ENCODE assay signal across 8 cellular contexts in the genomic region with DNA sequence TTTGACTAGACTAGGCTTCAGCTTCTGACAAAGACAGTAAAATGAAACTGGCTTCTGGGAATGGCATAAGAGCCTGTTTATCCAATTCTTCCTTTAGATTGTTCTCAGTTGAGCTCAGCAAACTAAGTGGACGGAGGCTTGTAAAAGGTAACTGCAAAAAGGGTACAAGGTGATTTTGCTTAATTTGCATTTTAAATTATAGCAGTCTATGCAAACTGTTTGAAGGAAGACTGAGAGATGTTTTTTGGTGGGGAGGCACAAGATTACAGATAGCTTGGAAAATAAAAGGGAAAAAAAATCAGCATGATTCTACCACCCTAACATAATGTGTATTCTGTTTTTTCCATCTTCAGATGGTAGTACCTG. TPM values are rescaled to one million over a fixed set of nuclear protein-coding genes. Genes with fewer than 3 reads are reported as not detected.
DNase-seq lines count a peak whose midpoint lies in the region; ATAC-seq and TF ChIP-seq lines count a peak whose summit lies in the region.
"Had no signal": no experiment of that assay in that cellular context is flagged by ENCODE, and none has a peak within 500 bp of the region (broad histone marks: within the 10 kb centered on the region; RNA-seq: fewer than 3 reads in every experiment).

No MANE protein-coding gene starts in this region.

- H3K4me2 ChIP-seq in hepatocyte, result peak overlapping the region; percentile 93

- peaks cover 94% of the 10 kb centered on the region for H3K79me2 ChIP-seq in hepatocyte

- no peak for TF ChIP-seq POLR2A in GM18505 (IDR thresholded peaks at IDR 0.05; ENCODE audit: borderline replicate concordance, extremely low read depth, insufficient read depth, insufficient read length)

- no peaks in the 10 kb centered on the region for H3K9me2 ChIP-seq in hepatocyte (replicated peaks; ENCODE audit: insufficient read depth)

- no peaks in the 10 kb centered on the region for H3K9me3 ChIP-seq in hepatocyte (ENCODE audit: low read depth)

- H3K4me3 Mint-ChIP-seq in activated T-helper 17 cell treated with anti-CD3 and anti-CD28 coated beads, Interleukin-2, amount 50 U/mL, for 72 hours, result peak overlapping the region; percentile 96
- H3K4me3 Mint-ChIP-seq in stimulated activated naive CD8-positive, alpha-beta T cell treated with anti-CD3 and anti-CD28 coated beads, Interleukin-15, amount 100 ng/mL, for 72 hours, result peak overlapping the region; percentile 89 to 100

- peaks cover 72% of the 10 kb centered on the region for H4K20me1 ChIP-seq in hepatocyte (ENCODE audit: insufficient read depth, poor library complexity, severe bottlenecking)

- no peak for ATAC-seq in activated T-helper 17 cell treated with anti-CD3 and anti-CD28 coated beads, Interleukin-2, amount 50 U/mL, for 72 hours (replicated peaks)
- no peak for ATAC-seq in stimulated activated naive CD8-positive, alpha-beta T cell treated with anti-CD3 and anti-CD28 coated beads, Interleukin-15, amount 100 ng/mL, for 72 hours
- ATAC-seq in GM21717 (IDR thresholded peaks at IDR 0.05; ENCODE audit: unreplicated experiment), result no peak
- no peak for ATAC-seq in GM18505 (IDR thresholded peaks at IDR 0.05; ENCODE audit: unreplicated experiment)

- no peaks in the 10 kb centered on the region for H3K9me3 Mint-ChIP-seq in activated T-helper 17 cell treated with anti-CD3 and anti-CD28 coated beads, Interleukin-2, amount 50 U/mL, for 72 hours
- no peaks in the 10 kb centered on the region for H3K9me3 Mint-ChIP-seq in stimulated activated naive CD8-positive, alpha-beta T cell treated with anti-CD3 and anti-CD28 coated beads, Interleukin-15, amount 100 ng/mL, for 72 hours

- H3K4me3 ChIP-seq in HL-60 (replicated peaks; ENCODE audit: insufficient read depth, low read length), result no peak overlapping the region
- peak overlapping the region; percentile 46 for H3K4me3 ChIP-seq in hepatocyte

- H3K36me3 ChIP-seq in hepatocyte (replicated peaks; ENCODE audit: insufficient read depth, low read depth), result no peaks in the 10 kb centered on the region

- peak overlapping the region; percentile 96 for H3K27ac Mint-ChIP-seq in activated T-helper 17 cell treated with anti-CD3 and anti-CD28 coated beads, Interleukin-2, amount 50 U/mL, for 72 hours
- H3K27ac Mint-ChIP-seq in stimulated activated naive CD8-positive, alpha-beta T cell treated with anti-CD3 and anti-CD28 coated beads, Interleukin-15, amount 100 ng/mL, for 72 hours, result peak overlapping the region; percentile 35 to 61

- H3K27ac ChIP-seq in HL-60 (replicated peaks) (peak overlapping the region; percentile 70), hepatocyte (peak overlapping the region; percentile 83)

- H2AFZ ChIP-seq in hepatocyte, result no peak overlapping the region

- WGBS in hepatocyte (ENCODE audit: low lambda C conversion rate, missing lambda C conversion rate), result 38% methylated on average over 1 of the region's 1 CpG

- H3K36me3 Mint-ChIP-seq in activated T-helper 17 cell treated with anti-CD3 and anti-CD28 coated beads, Interleukin-2, amount 50 U/mL, for 72 hours (ENCODE audit: low read depth), result peaks cover 93% of the 10 kb centered on the region

- H3K4me1 ChIP-seq in hepatocyte (ENCODE audit: insufficient read depth), result peaks cover 41% of the 10 kb centered on the region

- no peaks in the 10 kb centered on the region for H3K27me3 Mint-ChIP-seq in activated T-helper 17 cell treated with anti-CD3 and anti-CD28 coated beads, Interleukin-2, amount 50 U/mL, for 72 hours
- no peaks in the 10 kb centered on the region for H3K27me3 Mint-ChIP-seq in stimulated activated naive CD8-positive, alpha-beta T cell treated with anti-CD3 and anti-CD28 coated beads, Interleukin-15, amount 100 ng/mL, for 72 hours

- DNase-seq in HL-60 (ENCODE audit: low read depth in 1 of 2, low spot score in 1 of 2) (no peak), hepatocyte (ENCODE audit: low spot score) (no peak), DMS114 treated with DMSO at 0.1 percent for 48 hours (lab: John Stamatoyannopoulos, UW; ENCODE audit: unreplicated experiment) (no peak)
- DNase-seq in stimulated activated naive CD8-positive, alpha-beta T cell treated with anti-CD3 and anti-CD28 coated beads, Interleukin-15, amount 100 ng/mL, for 72 hours, result no peak
- DNase-seq: stimulated activated CD4-positive, alpha-beta T cell treated with anti-CD3 and anti-CD28 coated beads, Interleukin-4, amount 100 ng/mL, for 1 hour had no signal

- H3K4me1 Mint-ChIP-seq in activated T-helper 17 cell treated with anti-CD3 and anti-CD28 coated beads, Interleukin-2, amount 50 U/mL, for 72 hours, result peaks cover 69% of the 10 kb centered on the region
- peaks cover 86% of the 10 kb centered on the region for H3K4me1 Mint-ChIP-seq in stimulated activated naive CD8-positive, alpha-beta T cell treated with anti-CD3 and anti-CD28 coated beads, Interleukin-15, amount 100 ng/mL, for 72 hours

- H3K27me3 ChIP-seq in HL-60 (ENCODE audit: insufficient read depth, poor library complexity, severe bottlenecking) (no peaks in the 10 kb centered on the region), hepatocyte (no peaks in the 10 kb centered on the region)

- TF ChIP-seq CTCF in HL-60 (IDR thresholded peaks at IDR 0.05; ENCODE audit: insufficient read depth, low read length) (no peak), hepatocyte (IDR thresholded peaks at IDR 0.05; ENCODE audit: poor library complexity) (no peak)

RNA-seq across cellular contexts. Expression of gene SUSD6, which starts 5.0 kb away (rescaled TPM):
- 10 to 100 TPM; 76.9 to 96.4 TPM for total RNA-seq in activated T-helper 17 cell treated with anti-CD3 and anti-CD28 coated beads, Interleukin-2, amount 50 U/mL, for 72 hours
- total RNA-seq in hepatocyte, result 16.2 and 28.4 TPM in 2 replicates
- 15.7 and 16.3 TPM in 2 replicates for polyA plus RNA-seq in hepatocyte

RNA-seq across cellular contexts. Expression of gene CCDC177, which starts 41.7 kb away (rescaled TPM):
- total RNA-seq in activated T-helper 17 cell treated with anti-CD3 and anti-CD28 coated beads, Interleukin-2, amount 50 U/mL, for 72 hours, result not detected
- 0.23 TPM in 1 of 2 replicates, not detected in the other for total RNA-seq in hepatocyte
- not detected in 2 replicates for polyA plus RNA-seq in hepatocyte
